22 cellular contexts compared by ENCODE assay signal in genomic region chrX:41895826-41896225, GRCh38.
"Had no signal": no experiment of that assay in that cellular context is flagged by ENCODE, and none has a peak within 500 bp of the region (broad histone marks: within the 10 kb centered on the region; RNA-seq: fewer than 3 reads in every experiment).

No MANE protein-coding gene starts in this region.

- H3K36me3 ChIP-seq: cardiac muscle cell, esophagus squamous epithelium, left ventricle myocardium inferior, pancreas, right atrium auricular region, stomach, transverse colon had no signal

- H3K27ac ChIP-seq: cardiac muscle cell, esophagus squamous epithelium, left ventricle myocardium inferior, pancreas, psoas muscle, right atrium auricular region, stomach, transverse colon had no signal

- ATAC-seq: activated CD4-positive, alpha-beta T cell treated with anti-CD3 and anti-CD28 coated beads for 36 hours; activated T-cell treated with anti-CD3 and anti-CD28 coated beads, Interleukin-2, amount 50 U/mL, for 4 hours; natural killer cell treated with Interleukin-12 subunit alpha and Interleukin-12 subunit beta and Interleukin-15 and Interleukin-18, amount 100 ng/mL, for 72 hours; pancreas; psoas muscle; stimulated activated memory B cell treated with anti-CD40 and anti-IgM and Interleukin-4, amounts not matched to agents 10 μg/mL and 1 μg/mL and 100 μg/mL, for 72 hours had no signal

- H3K4me3 ChIP-seq: cardiac muscle cell, esophagus squamous epithelium, left ventricle myocardium inferior, pancreas, psoas muscle, right atrium auricular region, stomach, transverse colon had no signal

- H3K4me1 ChIP-seq: esophagus squamous epithelium, left ventricle myocardium inferior, pancreas, psoas muscle, right atrium auricular region, stomach, transverse colon had no signal

- DNase-seq: activated B cell treated with CpG ODN at 0.5 μM for 24 hours; activated CD4-positive, alpha-beta T cell treated with anti-CD3 and anti-CD28 coated beads for 36 hours; activated CD4-positive, alpha-beta T cell treated with anti-CD3 and anti-CD28 coated beads, Interleukin-2, amount 50 U/mL, for 4 hours; activated CD8-positive, alpha-beta memory T cell treated with anti-CD3 and anti-CD28 coated beads, Interleukin-2, amount 50 U/mL, for 48 hours; activated naive CD4-positive, alpha-beta T cell treated with Interleukin-2 at 50 U/mL for 16 hours; activated T-cell treated with anti-CD3 and anti-CD28 coated beads, Interleukin-2, amount 50 U/mL, for 4 hours; cortex of kidney; endodermal cell; esophagus squamous epithelium; hippocampal formation; left ventricle myocardium inferior; pancreas; psoas muscle; stimulated activated CD4-positive, alpha-beta T cell treated with anti-CD3 and anti-CD28 coated beads, Interleukin-12 subunit alpha, Interleukin-12 subunit beta, amount 100 ng/mL, for 4 hours; stimulated activated CD4-positive, alpha-beta T cell treated with anti-CD3 and anti-CD28 coated beads, Interleukin-1b, Interleukin-23, amount 100 ng/mL, for 48 hours; stomach; T-helper 9 cell; transverse colon had no signal

- H3K27me3 ChIP-seq: cardiac muscle cell, esophagus squamous epithelium, pancreas, right atrium auricular region, stomach, transverse colon had no signal

- H3K9me3 ChIP-seq: pancreas, transverse colon had no signal
